ENCODE assay signal across 9 cellular contexts in genomic region chr2:241357531-241357930, GRCh38. TPM values are rescaled to one million over a fixed set of nuclear protein-coding genes. Genes with fewer than 3 reads are reported as not detected.
DNase-seq lines count a peak whose midpoint lies in the region; ATAC-seq and TF ChIP-seq lines count a peak whose summit lies in the region.
"Had no signal": no experiment of that assay in that cellular context is flagged by ENCODE, and none has a peak within 500 bp of the region (broad histone marks: within the 10 kb centered on the region; RNA-seq: fewer than 3 reads in every experiment).

No MANE protein-coding gene starts in this region.

- H3K27ac ChIP-seq in stomach smooth muscle (ENCODE audit: low read length): no peak overlapping the region

- H3K4me1 ChIP-seq in stomach smooth muscle (ENCODE audit: control insufficient read depth, insufficient read depth, low read length): peaks cover 22% of the 10 kb centered on the region

- no peaks in the 10 kb centered on the region for H3K9me3 Mint-ChIP-seq in activated CD8-positive, alpha-beta memory T cell treated with anti-CD3 and anti-CD28 coated beads, Interleukin-2, amount 10 ng/mL, durations not matched to agents 7 days and 5 days (ENCODE audit: low read depth)
- H3K9me3 Mint-ChIP-seq in T-cell: no peaks in the 10 kb centered on the region

- H3K27me3 ChIP-seq in stomach smooth muscle (ENCODE audit: control insufficient read depth in 1 of 2, insufficient read depth in 2 of 2, low read length in 2 of 2): no peaks in the 10 kb centered on the region

- H3K4me3 Mint-ChIP-seq in activated CD8-positive, alpha-beta memory T cell treated with anti-CD3 and anti-CD28 coated beads, Interleukin-2, amount 10 ng/mL, durations not matched to agents 7 days and 5 days: peak overlapping the region; percentile 74
- H3K4me3 Mint-ChIP-seq in T-cell: peak overlapping the region; percentile 75 to 80 (median 78)

- H3K4me1 Mint-ChIP-seq in activated CD8-positive, alpha-beta memory T cell treated with anti-CD3 and anti-CD28 coated beads, Interleukin-2, amount 10 ng/mL, durations not matched to agents 7 days and 5 days: peaks cover 18% of the 10 kb centered on the region
- peaks cover 20 to 29% (median 24%) of the 10 kb centered on the region in 3 donors for H3K4me1 Mint-ChIP-seq in T-cell

- H3K27ac Mint-ChIP-seq in activated CD8-positive, alpha-beta memory T cell treated with anti-CD3 and anti-CD28 coated beads, Interleukin-2, amount 10 ng/mL, durations not matched to agents 7 days and 5 days: no peak overlapping the region
- no peak overlapping the region for H3K27ac Mint-ChIP-seq in T-cell

- DNase-seq in activated CD8-positive, alpha-beta memory T cell treated with anti-CD3 and anti-CD28 coated beads, Interleukin-2, amount 10 ng/mL, durations not matched to agents 7 days and 5 days: no peak
- no peak for DNase-seq in activated CD8-positive, alpha-beta memory T cell treated with anti-CD3 and anti-CD28 coated beads, Interleukin-2, amount 50 U/mL, for 48 hours
- no peak for DNase-seq in T-cell
- DNase-seq in foreskin fibroblast: no peak
- DNase-seq in iPS-NIHi11 (ENCODE audit: low spot score): no peak
- no peak for DNase-seq in SK-N-DZ (ENCODE audit: low spot score)
- no peak for DNase-seq in sciatic nerve (ENCODE audit: low spot score)
- DNase-seq: NCI-H1105 had no signal

- TF ChIP-seq CTCF in foreskin fibroblast (IDR thresholded peaks at IDR 0.05; ENCODE audit: low read depth, low read length): no peak

- CTCF ChIA-PET in activated CD8-positive, alpha-beta memory T cell treated with anti-CD3 and anti-CD28 coated beads, Interleukin-2, amount 10 ng/mL, durations not matched to agents 7 days and 5 days (lab: Charles Lee): no interaction called here
- CTCF ChIA-PET in T-cell (lab: Charles Lee): no interaction called here

- no peaks in the 10 kb centered on the region for H3K9me3 ChIP-seq in stomach smooth muscle (ENCODE audit: control insufficient read depth in 2 of 2, low read length in 2 of 2)

- POLR2A ChIA-PET in T-cell (lab: Charles Lee): interaction anchor here in 1 of 2 donors (0.5 kb wide), 1 partner anchor 487 kb away, joined by 5 read pairs; no protein-coding TSS in a partner anchor

- intact Hi-C loops in sciatic nerve (cut with DNase I): no loop called here

- H3K9ac ChIP-seq in stomach smooth muscle (ENCODE audit: low read length in 2 of 2): peak overlapping the region; percentile 82

- no peak for ATAC-seq in activated CD8-positive, alpha-beta memory T cell treated with anti-CD3 and anti-CD28 coated beads, Interleukin-2, amount 10 ng/mL, durations not matched to agents 7 days and 5 days
- ATAC-seq in T-cell (replicated peaks in 1 of 4): no peak
- ATAC-seq in sciatic nerve: no peak

- H3K27me3 Mint-ChIP-seq in activated CD8-positive, alpha-beta memory T cell treated with anti-CD3 and anti-CD28 coated beads, Interleukin-2, amount 10 ng/mL, durations not matched to agents 7 days and 5 days: no peaks in the 10 kb centered on the region
- H3K27me3 Mint-ChIP-seq in T-cell: no peaks in the 10 kb centered on the region

- peaks cover 14% of the 10 kb centered on the region for H3K36me3 Mint-ChIP-seq in activated CD8-positive, alpha-beta memory T cell treated with anti-CD3 and anti-CD28 coated beads, Interleukin-2, amount 10 ng/mL, durations not matched to agents 7 days and 5 days
- peaks cover 6% of the 10 kb centered on the region for H3K36me3 Mint-ChIP-seq in T-cell

- peaks cover 9 to 10% of the 10 kb centered on the region in 2 donors for H3K36me3 ChIP-seq in stomach smooth muscle (ENCODE audit: control insufficient read depth in 2 of 2, insufficient read depth in 2 of 2, low read length in 2 of 2)

- peak overlapping the region; percentile 76 to 92 for H3K4me3 ChIP-seq in foreskin fibroblast (ENCODE audit: low read depth in 1 of 2, low read length in 2 of 2)
- peak overlapping the region in 1 of 2 donors; percentile 82 for H3K4me3 ChIP-seq in stomach smooth muscle (ENCODE audit: low read length in 2 of 2)

RNA-seq across cellular contexts. Expression of gene FARP2, which starts 1.4 kb away (rescaled TPM):
- 10 to 100 TPM; 24.0 to 25.4 TPM for total RNA-seq in activated CD8-positive, alpha-beta memory T cell treated with anti-CD3 and anti-CD28 coated beads, Interleukin-2, amount 10 ng/mL, durations not matched to agents 7 days and 5 days
- total RNA-seq in T-cell (10 to 100 TPM; 15.8 to 27.5 (median 18.5) TPM), sciatic nerve (69.7 TPM)
- 16.2 and 24.0 TPM in 2 replicates for polyA plus RNA-seq in SK-N-DZ (2014; cell fraction: cytosol; rRNA removed)
- 36.2 and 40.0 TPM in 2 replicates for polyA plus RNA-seq in SK-N-DZ (2014; cell fraction: nucleus; rRNA removed)

RNA-seq across cellular contexts. Expression of gene SEPTIN2, which starts 41.8 kb away (rescaled TPM):
- total RNA-seq in activated CD8-positive, alpha-beta memory T cell treated with anti-CD3 and anti-CD28 coated beads, Interleukin-2, amount 10 ng/mL, durations not matched to agents 7 days and 5 days: 100 to 1,000 TPM; 242 to 290 TPM
- total RNA-seq in T-cell (100 to 1,000 TPM; 182 to 209 (median 189) TPM), sciatic nerve (315 TPM)
- polyA plus RNA-seq in SK-N-DZ (2014; cell fraction: cytosol; rRNA removed): 320 and 356 TPM in 2 replicates
- 330 and 417 TPM in 2 replicates for polyA plus RNA-seq in SK-N-DZ (2014; cell fraction: nucleus; rRNA removed)

RNA-seq across cellular contexts. Expression of gene HDLBP, which starts 42.1 kb away (rescaled TPM):
- 100 to 1,000 TPM; 176 to 232 TPM for total RNA-seq in activated CD8-positive, alpha-beta memory T cell treated with anti-CD3 and anti-CD28 coated beads, Interleukin-2, amount 10 ng/mL, durations not matched to agents 7 days and 5 days
- 100 to 1,000 TPM; 130 to 184 (median 148) TPM for total RNA-seq in T-cell
- 170 and 181 TPM in 2 replicates for polyA plus RNA-seq in SK-N-DZ (2014; cell fraction: cytosol; rRNA removed)
- 152 and 164 TPM in 2 replicates for polyA plus RNA-seq in SK-N-DZ (2014; cell fraction: nucleus; rRNA removed)
- 398 TPM for total RNA-seq in sciatic nerve
